Comparison of ENCODE assay signal across 1 cellular context in the genomic region with DNA sequence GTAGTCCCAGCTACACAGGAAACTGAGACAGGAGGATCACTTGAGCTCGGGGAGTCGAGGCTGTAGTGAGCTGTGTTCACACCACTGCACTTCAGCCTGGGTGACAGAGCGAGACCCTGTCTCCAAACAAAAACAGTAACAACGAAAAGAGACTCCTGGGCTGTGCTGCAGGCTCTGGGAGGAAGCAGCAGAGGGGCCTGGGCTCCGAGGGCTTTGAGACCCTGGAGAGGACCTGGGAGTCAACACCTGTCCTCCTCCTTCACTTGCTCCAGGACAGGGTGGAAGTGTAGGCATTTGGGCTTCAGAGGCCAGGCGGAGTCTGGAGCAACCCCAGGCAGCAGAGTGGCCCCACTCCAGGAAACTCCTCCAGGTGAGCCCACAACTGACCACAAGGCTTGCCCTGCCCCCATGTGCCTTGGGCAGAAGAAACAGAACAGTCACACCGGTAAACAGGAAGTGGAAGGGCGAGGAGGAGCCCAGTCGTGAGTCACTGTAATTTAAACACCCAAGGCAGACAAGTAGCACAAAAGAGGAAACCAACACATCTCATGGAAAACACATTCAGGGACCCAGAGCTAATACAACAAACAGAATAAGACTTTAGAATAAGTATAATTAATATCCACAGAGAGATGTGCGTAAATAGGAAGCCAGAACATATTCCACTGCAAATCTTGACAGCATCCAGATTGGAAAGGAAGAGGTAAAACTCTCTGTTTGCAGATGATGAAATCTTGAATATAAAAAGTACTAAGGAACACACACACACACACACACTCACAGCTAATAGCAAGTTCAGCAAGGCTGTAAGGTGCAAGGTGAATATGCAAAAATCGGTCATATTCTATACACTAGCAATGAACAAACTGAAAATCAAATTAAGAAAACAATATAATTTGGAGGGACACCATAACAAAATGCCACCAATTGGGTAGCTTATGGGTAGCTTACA.
TF ChIP-seq lines count a peak whose summit lies in the region.

No MANE protein-coding gene starts in this region.

TF ChIP-seq in K562, 482 proteins besides CTCF, POLR2A, EP300 and RAD21 (continued from another document and continues in another):
- TF ChIP-seq, protein P1, sequence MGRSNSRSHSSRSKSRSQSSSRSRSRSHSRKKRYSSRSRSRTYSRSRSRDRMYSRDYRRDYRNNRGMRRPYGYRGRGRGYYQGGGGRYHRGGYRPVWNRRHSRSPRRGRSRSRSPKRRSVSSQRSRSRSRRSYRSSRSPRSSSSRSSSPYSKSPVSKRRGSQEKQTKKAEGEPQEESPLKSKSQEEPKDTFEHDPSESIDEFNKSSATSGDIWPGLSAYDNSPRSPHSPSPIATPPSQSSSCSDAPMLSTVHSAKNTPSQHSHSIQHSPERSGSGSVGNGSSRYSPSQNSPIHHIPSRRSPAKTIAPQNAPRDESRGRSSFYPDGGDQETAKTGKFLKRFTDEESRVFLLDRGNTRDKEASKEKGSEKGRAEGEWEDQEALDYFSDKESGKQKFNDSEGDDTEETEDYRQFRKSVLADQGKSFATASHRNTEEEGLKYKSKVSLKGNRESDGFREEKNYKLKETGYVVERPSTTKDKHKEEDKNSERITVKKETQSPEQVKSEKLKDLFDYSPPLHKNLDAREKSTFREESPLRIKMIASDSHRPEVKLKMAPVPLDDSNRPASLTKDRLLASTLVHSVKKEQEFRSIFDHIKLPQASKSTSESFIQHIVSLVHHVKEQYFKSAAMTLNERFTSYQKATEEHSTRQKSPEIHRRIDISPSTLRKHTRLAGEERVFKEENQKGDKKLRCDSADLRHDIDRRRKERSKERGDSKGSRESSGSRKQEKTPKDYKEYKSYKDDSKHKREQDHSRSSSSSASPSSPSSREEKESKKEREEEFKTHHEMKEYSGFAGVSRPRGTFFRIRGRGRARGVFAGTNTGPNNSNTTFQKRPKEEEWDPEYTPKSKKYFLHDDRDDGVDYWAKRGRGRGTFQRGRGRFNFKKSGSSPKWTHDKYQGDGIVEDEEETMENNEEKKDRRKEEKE (IDR thresholded peaks at IDR 0.05; ENCODE audit: borderline replicate concordance in 1 of 2, control insufficient read depth in 1 of 2, low read depth in 2 of 2, low read length in 1 of 2): no peak
- TF ChIP-seq, protein P2, sequence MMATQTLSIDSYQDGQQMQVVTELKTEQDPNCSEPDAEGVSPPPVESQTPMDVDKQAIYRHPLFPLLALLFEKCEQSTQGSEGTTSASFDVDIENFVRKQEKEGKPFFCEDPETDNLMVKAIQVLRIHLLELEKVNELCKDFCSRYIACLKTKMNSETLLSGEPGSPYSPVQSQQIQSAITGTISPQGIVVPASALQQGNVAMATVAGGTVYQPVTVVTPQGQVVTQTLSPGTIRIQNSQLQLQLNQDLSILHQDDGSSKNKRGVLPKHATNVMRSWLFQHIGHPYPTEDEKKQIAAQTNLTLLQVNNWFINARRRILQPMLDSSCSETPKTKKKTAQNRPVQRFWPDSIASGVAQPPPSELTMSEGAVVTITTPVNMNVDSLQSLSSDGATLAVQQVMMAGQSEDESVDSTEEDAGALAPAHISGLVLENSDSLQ (IDR thresholded peaks at IDR 0.05): 0 out of 2 replicates have a peak, but pooled peaks have one; percentile 17
- TF ChIP-seq BRD9 (IDR thresholded peaks at IDR 0.05; ENCODE audit: low read depth, partially characterized antibody) (no peak), FOXJ3 (CRISPR knock-in tag; IDR thresholded peaks at IDR 0.05) (no peak), EWSR1 (IDR thresholded peaks at IDR 0.05; ENCODE audit: borderline replicate concordance, low read depth, partially characterized antibody) (no peak), ZNF197 (CRISPR knock-in tag; IDR thresholded peaks at IDR 0.05; ENCODE audit: low read depth) (no peak), CBFA2T2 (conservative IDR thresholded peaks at IDR 0.05) (no peak), MTA3 (IDR thresholded peaks at IDR 0.05; ENCODE audit: borderline replicate concordance) (no peak), FUS (optimal IDR thresholded peaks at IDR 0.05; ENCODE audit: low read depth, low read length) (no peak), ZNF780A (CRISPR knock-in tag; IDR thresholded peaks at IDR 0.05) (no peak), HDAC8 (tag; IDR thresholded peaks at IDR 0.05) (no peak), ZBTB8A (IDR thresholded peaks at IDR 0.05; ENCODE audit: partially characterized antibody) (no peak), FIP1L1 (IDR thresholded peaks at IDR 0.05; ENCODE audit: low read depth, low read length, poor library complexity, severe bottlenecking) (no peak), HNRNPL (IDR thresholded peaks at IDR 0.05; ENCODE audit: low read depth, low read length) (no peak), GTF2E2 (tag; IDR thresholded peaks at IDR 0.05) (no peak), TBL1XR1 (IDR thresholded peaks at IDR 0.05; ENCODE audit: low read length in 2 of 2) (no peak), NFIX (CRISPR knock-in tag; IDR thresholded peaks at IDR 0.05; ENCODE audit: low read depth) (no peak), MCM3 (IDR thresholded peaks at IDR 0.05) (no peak), ZFP1 (CRISPR knock-in tag; IDR thresholded peaks at IDR 0.05) (no peak), CCNT2 (IDR thresholded peaks at IDR 0.05; ENCODE audit: borderline replicate concordance, extremely low read depth, insufficient read length, low read depth, low read length) (no peak), PHTF2 (CRISPR knock-in tag; IDR thresholded peaks at IDR 0.05) (no peak), E2F3 (CRISPR knock-in tag; IDR thresholded peaks at IDR 0.05) (no peak), CCAR2 (IDR thresholded peaks at IDR 0.05; ENCODE audit: low read depth, low read length) (no peak), SPI1 (IDR thresholded peaks at IDR 0.05; ENCODE audit: borderline replicate concordance, low read depth, low read length) (peak; percentile 98), RBM15 (IDR thresholded peaks at IDR 0.05; ENCODE audit: insufficient read depth, low read length) (no peak), MBD2 (IDR thresholded peaks at IDR 0.05; ENCODE audit: borderline replicate concordance, low read depth) (no peak; the same call in 1 of the 2 replicates), RBFOX2 (IDR thresholded peaks at IDR 0.05; ENCODE audit: low read depth, low read length) (no peak), STAT5B (CRISPR knock-in tag; IDR thresholded peaks at IDR 0.05) (no peak), ZKSCAN1 (IDR thresholded peaks at IDR 0.05; ENCODE audit: low read depth, low read length) (no peak), CAMTA2 (CRISPR knock-in tag; conservative IDR thresholded peaks at IDR 0.05) (no peak), ZNF24 (IDR thresholded peaks at IDR 0.05) (no peak), TARDBP (IDR thresholded peaks at IDR 0.05) (no peak), ZNF23 (CRISPR knock-in tag; IDR thresholded peaks at IDR 0.05) (no peak), TAF9B (IDR thresholded peaks at IDR 0.05; ENCODE audit: partially characterized antibody) (no peak), DPF2 (IDR thresholded peaks at IDR 0.05) (peak; percentile 61), SMAD4 (CRISPR knock-in tag; conservative IDR thresholded peaks at IDR 0.05) (no peak), ERF (CRISPR knock-in tag; IDR thresholded peaks at IDR 0.05) (no peak), KAT7 (CRISPR knock-in tag; IDR thresholded peaks at IDR 0.05; ENCODE audit: borderline replicate concordance) (no peak), TAF15 (IDR thresholded peaks at IDR 0.05; ENCODE audit: low read depth, low read length) (no peak), ZNF274 (IDR thresholded peaks at IDR 0.05; ENCODE audit: borderline replicate concordance, low read depth, low read length) (no peak), GABPB1 (CRISPR knock-in tag; IDR thresholded peaks at IDR 0.05) (0 out of 2 replicates have a peak, but pooled peaks have one; percentile 59), EP400 (IDR thresholded peaks at IDR 0.05) (no peak), LARP7 (IDR thresholded peaks at IDR 0.05) (no peak)
- TF ChIP-seq, protein P3, sequence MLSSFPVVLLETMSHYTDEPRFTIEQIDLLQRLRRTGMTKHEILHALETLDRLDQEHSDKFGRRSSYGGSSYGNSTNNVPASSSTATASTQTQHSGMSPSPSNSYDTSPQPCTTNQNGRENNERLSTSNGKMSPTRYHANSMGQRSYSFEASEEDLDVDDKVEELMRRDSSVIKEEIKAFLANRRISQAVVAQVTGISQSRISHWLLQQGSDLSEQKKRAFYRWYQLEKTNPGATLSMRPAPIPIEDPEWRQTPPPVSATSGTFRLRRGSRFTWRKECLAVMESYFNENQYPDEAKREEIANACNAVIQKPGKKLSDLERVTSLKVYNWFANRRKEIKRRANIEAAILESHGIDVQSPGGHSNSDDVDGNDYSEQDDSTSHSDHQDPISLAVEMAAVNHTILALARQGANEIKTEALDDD (IDR thresholded peaks at IDR 0.05): no peak
- TF ChIP-seq, protein P4, sequence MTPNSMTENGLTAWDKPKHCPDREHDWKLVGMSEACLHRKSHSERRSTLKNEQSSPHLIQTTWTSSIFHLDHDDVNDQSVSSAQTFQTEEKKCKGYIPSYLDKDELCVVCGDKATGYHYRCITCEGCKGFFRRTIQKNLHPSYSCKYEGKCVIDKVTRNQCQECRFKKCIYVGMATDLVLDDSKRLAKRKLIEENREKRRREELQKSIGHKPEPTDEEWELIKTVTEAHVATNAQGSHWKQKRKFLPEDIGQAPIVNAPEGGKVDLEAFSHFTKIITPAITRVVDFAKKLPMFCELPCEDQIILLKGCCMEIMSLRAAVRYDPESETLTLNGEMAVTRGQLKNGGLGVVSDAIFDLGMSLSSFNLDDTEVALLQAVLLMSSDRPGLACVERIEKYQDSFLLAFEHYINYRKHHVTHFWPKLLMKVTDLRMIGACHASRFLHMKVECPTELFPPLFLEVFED (CRISPR knock-in tag; conservative IDR thresholded peaks at IDR 0.05): no peak
- TF ChIP-seq, protein P5, sequence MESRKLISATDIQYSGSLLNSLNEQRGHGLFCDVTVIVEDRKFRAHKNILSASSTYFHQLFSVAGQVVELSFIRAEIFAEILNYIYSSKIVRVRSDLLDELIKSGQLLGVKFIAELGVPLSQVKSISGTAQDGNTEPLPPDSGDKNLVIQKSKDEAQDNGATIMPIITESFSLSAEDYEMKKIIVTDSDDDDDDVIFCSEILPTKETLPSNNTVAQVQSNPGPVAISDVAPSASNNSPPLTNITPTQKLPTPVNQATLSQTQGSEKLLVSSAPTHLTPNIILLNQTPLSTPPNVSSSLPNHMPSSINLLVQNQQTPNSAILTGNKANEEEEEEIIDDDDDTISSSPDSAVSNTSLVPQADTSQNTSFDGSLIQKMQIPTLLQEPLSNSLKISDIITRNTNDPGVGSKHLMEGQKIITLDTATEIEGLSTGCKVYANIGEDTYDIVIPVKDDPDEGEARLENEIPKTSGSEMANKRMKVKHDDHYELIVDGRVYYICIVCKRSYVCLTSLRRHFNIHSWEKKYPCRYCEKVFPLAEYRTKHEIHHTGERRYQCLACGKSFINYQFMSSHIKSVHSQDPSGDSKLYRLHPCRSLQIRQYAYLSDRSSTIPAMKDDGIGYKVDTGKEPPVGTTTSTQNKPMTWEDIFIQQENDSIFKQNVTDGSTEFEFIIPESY (CRISPR knock-in tag; IDR thresholded peaks at IDR 0.05): no peak
- TF ChIP-seq, protein P6, sequence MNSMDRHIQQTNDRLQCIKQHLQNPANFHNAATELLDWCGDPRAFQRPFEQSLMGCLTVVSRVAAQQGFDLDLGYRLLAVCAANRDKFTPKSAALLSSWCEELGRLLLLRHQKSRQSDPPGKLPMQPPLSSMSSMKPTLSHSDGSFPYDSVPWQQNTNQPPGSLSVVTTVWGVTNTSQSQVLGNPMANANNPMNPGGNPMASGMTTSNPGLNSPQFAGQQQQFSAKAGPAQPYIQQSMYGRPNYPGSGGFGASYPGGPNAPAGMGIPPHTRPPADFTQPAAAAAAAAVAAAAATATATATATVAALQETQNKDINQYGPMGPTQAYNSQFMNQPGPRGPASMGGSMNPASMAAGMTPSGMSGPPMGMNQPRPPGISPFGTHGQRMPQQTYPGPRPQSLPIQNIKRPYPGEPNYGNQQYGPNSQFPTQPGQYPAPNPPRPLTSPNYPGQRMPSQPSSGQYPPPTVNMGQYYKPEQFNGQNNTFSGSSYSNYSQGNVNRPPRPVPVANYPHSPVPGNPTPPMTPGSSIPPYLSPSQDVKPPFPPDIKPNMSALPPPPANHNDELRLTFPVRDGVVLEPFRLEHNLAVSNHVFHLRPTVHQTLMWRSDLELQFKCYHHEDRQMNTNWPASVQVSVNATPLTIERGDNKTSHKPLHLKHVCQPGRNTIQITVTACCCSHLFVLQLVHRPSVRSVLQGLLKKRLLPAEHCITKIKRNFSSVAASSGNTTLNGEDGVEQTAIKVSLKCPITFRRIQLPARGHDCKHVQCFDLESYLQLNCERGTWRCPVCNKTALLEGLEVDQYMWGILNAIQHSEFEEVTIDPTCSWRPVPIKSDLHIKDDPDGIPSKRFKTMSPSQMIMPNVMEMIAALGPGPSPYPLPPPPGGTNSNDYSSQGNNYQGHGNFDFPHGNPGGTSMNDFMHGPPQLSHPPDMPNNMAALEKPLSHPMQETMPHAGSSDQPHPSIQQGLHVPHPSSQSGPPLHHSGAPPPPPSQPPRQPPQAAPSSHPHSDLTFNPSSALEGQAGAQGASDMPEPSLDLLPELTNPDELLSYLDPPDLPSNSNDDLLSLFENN (IDR thresholded peaks at IDR 0.05; ENCODE audit: low read depth in 2 of 2, low read length in 2 of 2): no peak
- TF ChIP-seq, protein P7, sequence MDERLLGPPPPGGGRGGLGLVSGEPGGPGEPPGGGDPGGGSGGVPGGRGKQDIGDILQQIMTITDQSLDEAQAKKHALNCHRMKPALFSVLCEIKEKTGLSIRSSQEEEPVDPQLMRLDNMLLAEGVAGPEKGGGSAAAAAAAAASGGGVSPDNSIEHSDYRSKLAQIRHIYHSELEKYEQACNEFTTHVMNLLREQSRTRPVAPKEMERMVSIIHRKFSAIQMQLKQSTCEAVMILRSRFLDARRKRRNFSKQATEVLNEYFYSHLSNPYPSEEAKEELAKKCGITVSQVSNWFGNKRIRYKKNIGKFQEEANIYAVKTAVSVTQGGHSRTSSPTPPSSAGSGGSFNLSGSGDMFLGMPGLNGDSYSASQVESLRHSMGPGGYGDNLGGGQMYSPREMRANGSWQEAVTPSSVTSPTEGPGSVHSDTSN (CRISPR knock-in tag; IDR thresholded peaks at IDR 0.05; ENCODE audit: low read depth): no peak
- TF ChIP-seq, protein P7 (tag; conservative IDR thresholded peaks at IDR 0.05; ENCODE audit: low read depth): no peak
- TF ChIP-seq, protein P8, sequence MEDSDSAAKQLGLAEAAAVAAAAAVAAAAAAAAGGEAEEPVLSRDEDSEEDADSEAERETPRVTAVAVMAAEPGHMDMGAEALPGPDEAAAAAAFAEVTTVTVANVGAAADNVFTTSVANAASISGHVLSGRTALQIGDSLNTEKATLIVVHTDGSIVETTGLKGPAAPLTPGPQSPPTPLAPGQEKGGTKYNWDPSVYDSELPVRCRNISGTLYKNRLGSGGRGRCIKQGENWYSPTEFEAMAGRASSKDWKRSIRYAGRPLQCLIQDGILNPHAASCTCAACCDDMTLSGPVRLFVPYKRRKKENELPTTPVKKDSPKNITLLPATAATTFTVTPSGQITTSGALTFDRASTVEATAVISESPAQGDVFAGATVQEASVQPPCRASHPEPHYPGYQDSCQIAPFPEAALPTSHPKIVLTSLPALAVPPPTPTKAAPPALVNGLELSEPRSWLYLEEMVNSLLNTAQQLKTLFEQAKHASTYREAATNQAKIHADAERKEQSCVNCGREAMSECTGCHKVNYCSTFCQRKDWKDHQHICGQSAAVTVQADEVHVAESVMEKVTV (CRISPR knock-in tag; IDR thresholded peaks at IDR 0.05): no peak
